Comparison of ENCODE assay signal across 12 cellular contexts in genomic region chr7:150383710-150384397, GRCh38. TPM values are rescaled to one million over a fixed set of nuclear protein-coding genes. Genes with fewer than 3 reads are reported as not detected.
DNase-seq lines count a peak whose midpoint lies in the region; ATAC-seq and TF ChIP-seq lines count a peak whose summit lies in the region.
"Had no signal": no experiment of that assay in that cellular context is flagged by ENCODE, and none has a peak within 500 bp of the region (broad histone marks: within the 10 kb centered on the region; RNA-seq: fewer than 3 reads in every experiment).

No MANE protein-coding gene starts in this region.

- no peaks in the 10 kb centered on the region for H3K9me2 ChIP-seq in PC-9 (ENCODE audit: insufficient read depth)

- no peak overlapping the region for H3K27ac ChIP-seq in PC-9
- H3K27ac ChIP-seq: GM23248 had no signal

- H3K4me1 ChIP-seq in PC-9 (replicated peaks; ENCODE audit: insufficient read depth), result peaks cover 7% of the 10 kb centered on the region

- no peaks in the 10 kb centered on the region for H3K79me2 ChIP-seq in PC-9 (ENCODE audit: low read depth)

- no peak overlapping the region for H3K4me3 ChIP-seq in PC-9
- H3K4me3 ChIP-seq: gastrocnemius medialis, GM23248 had no signal

- no peaks in the 10 kb centered on the region for H3K27me3 ChIP-seq in PC-9 (ENCODE audit: insufficient read depth, low read depth)
- H3K27me3 ChIP-seq: gastrocnemius medialis had no signal

- no peaks in the 10 kb centered on the region for H3K36me3 ChIP-seq in PC-9 (ENCODE audit: low read depth)
- H3K36me3 ChIP-seq: gastrocnemius medialis had no signal

- ATAC-seq in HG03196 (IDR thresholded peaks at IDR 0.05; ENCODE audit: unreplicated experiment), result no peak
- ATAC-seq: gastrocnemius medialis had no signal

- no peaks in the 10 kb centered on the region for H4K20me1 ChIP-seq in PC-9 (ENCODE audit: insufficient read depth)

- POLR2A ChIA-PET in PC-9 (lab: Charles Lee; ENCODE audit: unreplicated experiment), result interaction anchor here (0.6 kb wide), 1 partner anchor 560 kb away, joined by 3 read pairs; no protein-coding TSS in a partner anchor

- no peaks in the 10 kb centered on the region for H3K9me3 ChIP-seq in PC-9 (ENCODE audit: insufficient read depth, low read depth)
- H3K9me3 ChIP-seq: gastrocnemius medialis had no signal

- intact Hi-C loops in PC-9 (cut with micrococcal nuclease; ENCODE audit: unreplicated experiment), result no loop called here

- no TSS peak for BruUV-seq in PC-9 (replicated peaks; lab: Mats Ljungman, UMichigan)

- CTCF ChIA-PET in PC-9 (lab: Charles Lee), result no interaction called here

- TF ChIP-seq CTCF in PC-9 (conservative IDR thresholded peaks at IDR 0.05), result no peak

- DNase-seq in COR-L47 (lab: John Stamatoyannopoulos, UW) (peak; percentile 14), NCI-H2107 (lab: John Stamatoyannopoulos, UW) (peak; percentile 83), cerebellar cortex (ENCODE audit: low spot score) (peak; percentile 64), myocyte (ENCODE audit: low read depth) (peak; percentile 85), NCI-H2029 treated with DMSO at 0.1 percent for 48 hours (lab: John Stamatoyannopoulos, UW) (no peak), T-helper 1 cell (no peak), PC-9 (no peak)
- DNase-seq: activated T-cell treated with anti-CD3 and anti-CD28 coated beads, Interleukin-2, amount 50 U/mL, for 48 hours; gastrocnemius medialis; GM23248; NCI-H446 treated with DMSO at 0.1 percent for 48 hours had no signal

- no peak overlapping the region for H3K4me2 ChIP-seq in PC-9

- peaks cover 7% of the 10 kb centered on the region; the same call in 1 of the 2 replicates for H3F3A ChIP-seq in PC-9 (ENCODE audit: insufficient read depth, low read depth)

- H2AFZ ChIP-seq in PC-9, result no peak overlapping the region
- H2AFZ ChIP-seq: GM23248 had no signal

RNA-seq across cellular contexts. Expression of gene ZNF775, which starts 4.7 kb away (rescaled TPM):
- total RNA-seq in myocyte (17.8 and 21.2 TPM in 2 replicates), PC-9 (2021) (3.1 and 3.4 TPM in 2 replicates)
- polyA plus RNA-seq in myocyte (2012), result 7.3 TPM

RNA-seq across cellular contexts. Expression of gene REPIN1, which starts 15.2 kb away (rescaled TPM):
- 262 and 362 TPM in 2 replicates for total RNA-seq in myocyte
- 117 TPM for polyA plus RNA-seq in myocyte (2012)
- total RNA-seq in PC-9 (2021), result 172 and 174 TPM in 2 replicates

RNA-seq across cellular contexts. Expression of gene RARRES2, which starts 42.4 kb away (rescaled TPM):
- total RNA-seq in myocyte (202 and 252 TPM in 2 replicates), PC-9 (2021) (not detected in 2 replicates)
- polyA plus RNA-seq in myocyte (2012), result 278 TPM
- total RNA-seq: GM23248 had no signal
- polyA plus RNA-seq: GM23248 had no signal

Comparison
In these comparisons a context has a peak if more than half of its experiments do, and no peak if none do; other contexts are left out.
1. DNase-seq: peak in COR-L47 (single experiment), NCI-H2107 (single experiment), cerebellar cortex (single experiment) and myocyte (single experiment); none in NCI-H2029 treated with DMSO at 0.1 percent for 48 hours (single experiment), T-helper 1 cell (0 of 5) and PC-9 (0 of 2).
2. RNA of gene RARRES2, which starts 42.4 kb away (total RNA-seq): 202 to 252 TPM in myocyte; not detected in PC-9; every median in the first group is over 100 times any median in the second.